8 cellular contexts compared by ENCODE assay signal in the genomic region with DNA sequence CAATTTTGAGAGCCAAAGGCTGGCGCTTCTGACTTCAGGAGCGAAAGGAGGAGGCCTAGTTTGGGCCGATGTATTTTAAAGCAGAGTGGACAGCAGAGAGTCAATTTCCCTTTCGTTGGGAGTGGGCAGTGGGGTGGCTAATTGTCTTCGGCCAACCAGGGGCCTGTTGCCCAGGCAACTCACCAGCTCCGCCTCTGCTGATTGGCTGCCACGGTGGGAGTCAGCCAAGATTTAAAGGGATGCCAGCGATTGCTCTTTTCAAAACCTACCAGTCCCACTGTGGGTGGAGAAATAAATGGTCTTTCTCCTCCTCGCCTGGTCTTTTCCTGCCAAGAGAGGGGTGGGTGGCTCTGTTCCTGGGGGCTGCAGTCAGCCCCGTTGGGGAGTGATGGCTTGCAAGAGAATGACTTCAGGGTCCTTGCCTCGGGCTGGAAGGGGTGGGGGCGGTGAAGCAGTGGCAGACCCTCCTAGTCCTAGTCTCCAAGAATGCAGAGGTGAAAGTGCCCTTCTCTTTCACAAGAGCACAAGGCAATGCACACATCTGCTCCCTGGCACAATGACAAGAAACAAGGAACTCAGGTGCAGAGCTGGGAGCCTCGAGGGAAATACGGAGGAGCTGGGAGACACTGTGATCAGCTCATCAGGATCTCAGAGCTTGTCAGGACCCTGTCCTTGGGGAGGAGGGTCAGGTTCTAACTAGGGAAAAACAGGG. TPM values are rescaled to one million over a fixed set of nuclear protein-coding genes. Genes with fewer than 3 reads are reported as not detected.
DNase-seq lines count a peak whose midpoint lies in the region; ATAC-seq, FAIRE-seq and TF ChIP-seq lines count a peak whose summit lies in the region.

No MANE protein-coding gene starts in this region.

- peak; percentile 52 for DNase-seq in COR-L47 (lab: John Stamatoyannopoulos, UW)
- peak; percentile 67 for DNase-seq in NCI-H2227 treated with DMSO at 0.1 percent for 48 hours (lab: John Stamatoyannopoulos, UW)
- DNase-seq in dermis blood vessel endothelial cell, result peak; percentile 15
- peak; percentile 16 for DNase-seq in myocyte (ENCODE audit: low read depth)
- DNase-seq in GM12891 (ENCODE audit: insufficient read length, low spot score), result no peak
- DNase-seq in GM19239 (ENCODE audit: insufficient read length, low spot score), result no peak

- no peak for TF ChIP-seq POLR2A in GM12891 (IDR thresholded peaks at IDR 0.05; ENCODE audit: low read depth, low read length)

- no peak for FAIRE-seq in GM12891 (lab: Jason Lieb, UNC)
- FAIRE-seq in GM19239 (lab: Jason Lieb, UNC), result no peak

- ATAC-seq in GM21737 (IDR thresholded peaks at IDR 0.05; ENCODE audit: unreplicated experiment), result no peak
- ATAC-seq in HG02642 (IDR thresholded peaks at IDR 0.05; ENCODE audit: poor library complexity, unreplicated experiment), result no peak

TF ChIP-seq in GM12891, 5 proteins besides CTCF, POLR2A, EP300 and RAD21:
- TF ChIP-seq POLR2AphosphoS5 (IDR thresholded peaks at IDR 0.05; ENCODE audit: low read depth, low read length), result no peak
- no peak for TF ChIP-seq SPI1 (IDR thresholded peaks at IDR 0.05; ENCODE audit: low read depth, low read length)
- no peak for TF ChIP-seq PAX5 (IDR thresholded peaks at IDR 0.05; ENCODE audit: insufficient read depth, low read length, severe bottlenecking)
TF ChIP-seq in GM12891: peak in this region for 0.

RNA-seq across cellular contexts. Expression of gene RASAL1, which starts 37.7 kb away (rescaled TPM):
- total RNA-seq in dermis blood vessel endothelial cell (under 0.01 and 0.05 TPM in 2 replicates), myocyte (not detected in 2 replicates)
- not detected for polyA plus RNA-seq in myocyte (2012)
- polyA plus RNA-seq in GM12891 (2012; ENCODE audit: low read depth, missing spikeins), result 0.73 TPM

RNA-seq across cellular contexts. Expression of gene DTX1, which starts 41.3 kb away (rescaled TPM):
- total RNA-seq in dermis blood vessel endothelial cell, result 1.7 and 1.9 TPM in 2 replicates
- 0.13 TPM in 1 of 2 replicates, not detected in the other for total RNA-seq in myocyte
- polyA plus RNA-seq in myocyte (2012), result not detected
- polyA plus RNA-seq in GM12891 (2012; ENCODE audit: low read depth, missing spikeins), result 25.4 TPM

RNA-seq across cellular contexts. Expression of gene CFAP73, which starts 51.7 kb away (rescaled TPM):
- total RNA-seq in dermis blood vessel endothelial cell (not detected in 2 replicates), myocyte (not detected in 2 replicates)
- 0.06 TPM for polyA plus RNA-seq in myocyte (2012)
- 0.54 TPM for polyA plus RNA-seq in GM12891 (2012; ENCODE audit: low read depth, missing spikeins)

Comparison
In these comparisons a context has a peak if more than half of its experiments do, and no peak if none do; other contexts are left out.
1. DNase-seq: peak in COR-L47 (single experiment), NCI-H2227 treated with DMSO at 0.1 percent for 48 hours (single experiment), dermis blood vessel endothelial cell (single experiment) and myocyte (single experiment); none in GM12891 (single experiment) and GM19239 (single experiment).